In the genomic region with DNA sequence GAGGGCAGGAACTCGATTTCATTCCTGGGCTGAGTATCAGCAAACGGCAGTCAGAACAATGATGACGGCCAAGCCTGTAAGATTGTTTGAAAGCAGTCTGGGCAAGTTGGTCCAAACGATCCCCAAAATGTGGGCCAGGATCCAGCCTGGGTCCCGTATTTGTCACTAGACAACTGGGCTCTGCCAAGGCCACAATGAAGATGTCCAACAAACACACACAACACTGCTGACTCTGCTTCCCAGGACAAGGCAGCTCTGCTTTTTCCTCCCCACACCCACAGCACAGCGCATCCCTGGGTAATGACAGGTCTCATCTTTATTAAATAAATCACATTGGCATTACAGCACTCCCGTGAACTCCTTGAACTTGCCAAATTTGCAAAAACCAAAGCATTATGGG, we compare ENCODE assay signal across 32 cellular contexts.
"Had no signal": no experiment of that assay in that cellular context is flagged by ENCODE, and none has a peak within 500 bp of the region (broad histone marks: within the 10 kb centered on the region; RNA-seq: fewer than 3 reads in every experiment).

No MANE protein-coding gene starts in this region.

- H3K4me1 Mint-ChIP-seq: activated CD4-positive, alpha-beta memory T cell treated with anti-CD3 and anti-CD28 coated beads, Interleukin-2, amount 10 ng/mL, durations not matched to agents 7 days and 5 days; activated naive CD8-positive, alpha-beta T cell treated with anti-CD3 and anti-CD28 coated beads for 36 hours; activated T-helper 17 cell treated with anti-CD3 and anti-CD28 coated beads, Interleukin-2, amount 50 U/mL, for 72 hours had no signal

- ATAC-seq: activated T-cell treated with anti-CD3 and anti-CD28 coated beads, Interleukin-2, amount 50 U/mL, for 72 hours; activated T-helper 17 cell treated with anti-CD3 and anti-CD28 coated beads, Interleukin-2, amount 50 U/mL, for 72 hours; body of pancreas; PC-3 had no signal

- H3K4me1 ChIP-seq: body of pancreas, breast epithelium, Peyer's patch had no signal

- H3K4me3 ChIP-seq: body of pancreas, breast epithelium, Peyer's patch had no signal

- H3K36me3 ChIP-seq: breast epithelium, Peyer's patch, WERI-Rb-1 had no signal

- H3K27me3 ChIP-seq: body of pancreas, breast epithelium, Peyer's patch had no signal

- H3K9me3 ChIP-seq: body of pancreas, breast epithelium, Peyer's patch had no signal

- DNase-seq: activated CD4-positive, alpha-beta memory T cell treated with anti-CD3 and anti-CD28 coated beads, Interleukin-2, amount 10 ng/mL, durations not matched to agents 7 days and 5 days; activated CD4-positive, alpha-beta T cell treated with anti-CD3 and anti-CD28 coated beads for 1 hour; activated CD4-positive, alpha-beta T cell treated with anti-CD3 and anti-CD28 coated beads for 48 hours; activated CD4-positive, CD25-positive, alpha-beta regulatory T cell; activated effector memory CD4-positive, alpha-beta T cell treated with anti-CD3 and anti-CD28 coated beads, Interleukin-2, amount 50 U/mL, for 16 hours; activated naive CD4-positive, alpha-beta T cell; activated naive CD4-positive, alpha-beta T cell treated with anti-CD3 and anti-CD28 coated beads, Interleukin-2, amount 50 U/mL, for 16 hours; activated naive CD8-positive, alpha-beta T cell treated with anti-CD3 and anti-CD28 coated beads for 36 hours; activated T-cell treated with anti-CD3 and anti-CD28 coated beads, Interleukin-2, amount 50 U/mL, for 1 hour; activated T-cell treated with anti-CD3 and anti-CD28 coated beads, Interleukin-2, amount 50 U/mL, for 72 hours; amniotic stem cell; body of pancreas; caudate nucleus; Karpas-422; KBM-7; NCI-H1105; NCI-H1417 treated with DMSO at 0.1 percent for 48 hours; NCI-H1930; NCI-H2081 treated with DMSO at 0.1 percent for 48 hours; NCI-H226; NCI-H446 treated with DMSO at 0.1 percent for 48 hours; NCI-H524 treated with DMSO at 0.1 percent for 48 hours; PC-3; Peyer's patch; RPMI8226; SW 1271; T-helper 1 cell; T-helper 2 cell; T-helper 9 cell; WERI-Rb-1 had no signal

- H3K27me3 Mint-ChIP-seq: activated naive CD8-positive, alpha-beta T cell treated with anti-CD3 and anti-CD28 coated beads for 36 hours had no signal

- H3K36me3 Mint-ChIP-seq: activated naive CD8-positive, alpha-beta T cell treated with anti-CD3 and anti-CD28 coated beads for 36 hours had no signal

- H3K9me3 Mint-ChIP-seq: activated CD4-positive, alpha-beta memory T cell treated with anti-CD3 and anti-CD28 coated beads, Interleukin-2, amount 10 ng/mL, durations not matched to agents 7 days and 5 days; activated naive CD8-positive, alpha-beta T cell treated with anti-CD3 and anti-CD28 coated beads for 36 hours; activated T-cell treated with anti-CD3 and anti-CD28 coated beads, Interleukin-2, amount 50 U/mL, for 72 hours; activated T-helper 17 cell treated with anti-CD3 and anti-CD28 coated beads, Interleukin-2, amount 50 U/mL, for 72 hours had no signal

- H3K4me3 Mint-ChIP-seq: activated CD4-positive, alpha-beta memory T cell treated with anti-CD3 and anti-CD28 coated beads, Interleukin-2, amount 10 ng/mL, durations not matched to agents 7 days and 5 days; activated naive CD8-positive, alpha-beta T cell treated with anti-CD3 and anti-CD28 coated beads for 36 hours; activated T-cell treated with anti-CD3 and anti-CD28 coated beads, Interleukin-2, amount 50 U/mL, for 72 hours; activated T-helper 17 cell treated with anti-CD3 and anti-CD28 coated beads, Interleukin-2, amount 50 U/mL, for 72 hours had no signal

- H3K27ac ChIP-seq: body of pancreas, breast epithelium, Peyer's patch, WERI-Rb-1 had no signal

- H3K27ac Mint-ChIP-seq: activated CD4-positive, alpha-beta memory T cell treated with anti-CD3 and anti-CD28 coated beads, Interleukin-2, amount 10 ng/mL, durations not matched to agents 7 days and 5 days; activated naive CD8-positive, alpha-beta T cell treated with anti-CD3 and anti-CD28 coated beads for 36 hours; activated T-cell treated with anti-CD3 and anti-CD28 coated beads, Interleukin-2, amount 50 U/mL, for 72 hours; activated T-helper 17 cell treated with anti-CD3 and anti-CD28 coated beads, Interleukin-2, amount 50 U/mL, for 72 hours had no signal
